ENCODE assay signal across 8 cellular contexts in genomic region chrX:31658360-31658759, GRCh38.
DNase-seq lines count a peak whose midpoint lies in the region; ATAC-seq and TF ChIP-seq lines count a peak whose summit lies in the region.

No MANE protein-coding gene starts in this region.

- intact Hi-C loops in transverse colon (cut with DNase I; ENCODE audit: low total_unique reads): no loop called here

- H3K36me3 ChIP-seq in transverse colon: no peaks in the 10 kb centered on the region

- DNase-seq in CD1c-positive myeloid dendritic cell (ENCODE audit: extremely low spot score): peak; percentile 8
- DNase-seq in HFF-Myc (ENCODE audit: extremely low read depth, low read depth): no peak
- peak; percentile 72 for DNase-seq in RKO (ENCODE audit: low spot score)
- peak; percentile 2 for DNase-seq in fibroblast of the conjunctiva (ENCODE audit: low read depth)
- no peak for DNase-seq in transverse colon
- no peak for DNase-seq in activated gamma-delta T cell (lab: John Stamatoyannopoulos, UW)

- no peak overlapping the region for H3K27ac ChIP-seq in transverse colon

- H3K4me1 ChIP-seq in transverse colon: no peaks in the 10 kb centered on the region

- TF ChIP-seq POLR2A in transverse colon (IDR thresholded peaks at IDR 0.05): no peak

- peak; percentile 2 for TF ChIP-seq CTCF in HFF-Myc (IDR thresholded peaks at IDR 0.05; ENCODE audit: low read depth, low read length, missing control alignments)
- peak; percentile 26 to 43 (median 36) for TF ChIP-seq CTCF in transverse colon (IDR thresholded peaks at IDR 0.05)

- ATAC-seq in HG02798 (IDR thresholded peaks at IDR 0.05; ENCODE audit: poor library complexity, unreplicated experiment) (no peak), HG03354 (IDR thresholded peaks at IDR 0.05; ENCODE audit: poor library complexity, severe bottlenecking, unreplicated experiment) (no peak)

- H3K27me3 ChIP-seq in transverse colon: no peaks in the 10 kb centered on the region

- 5 to 19% methylated on average over 4 of the region's 4 CpGs for WGBS in transverse colon (ENCODE audit: low coverage in 1 of 2), 2 donors

- no peak for TF ChIP-seq EP300 in transverse colon (IDR thresholded peaks at IDR 0.05; ENCODE audit: low read depth)

- H3K9me3 ChIP-seq in transverse colon: no peaks in the 10 kb centered on the region

- in situ Hi-C loops in transverse colon (cut with MboI; ENCODE audit: low pct_ligation_motif_present in 1 of 4, low pct_unique_long_range_greater_than_20kb in 1 of 4, low sequenced_read_pairs in 3 of 4): loop anchor here (10.0 to 25.0 kb wide), 5 partner anchors 104 to 624 kb away; no protein-coding TSS in a partner anchor

- no peak overlapping the region for H3K4me3 ChIP-seq in HFF-Myc (replicated peaks; ENCODE audit: low read depth, low read length)
- no peak overlapping the region for H3K4me3 ChIP-seq in transverse colon

Comparison
In these comparisons a context has a peak if more than half of its experiments do, and no peak if none do; other contexts are left out.
1. DNase-seq: peak in CD1c-positive myeloid dendritic cell (single experiment), RKO (single experiment) and fibroblast of the conjunctiva (single experiment); none in HFF-Myc (single experiment), transverse colon (single experiment) and activated gamma-delta T cell (single experiment).